In genomic region chr16:67398546-67399217, GRCh38 we compare ENCODE assay signal across 16 cellular contexts. TPM values are rescaled to one million over a fixed set of nuclear protein-coding genes. Genes with fewer than 3 reads are reported as not detected.
"Had no signal": no experiment of that assay in that cellular context is flagged by ENCODE, and none has a peak within 500 bp of the region (broad histone marks: within the 10 kb centered on the region; RNA-seq: fewer than 3 reads in every experiment).

No MANE protein-coding gene starts in this region.

- H3K36me3 Mint-ChIP-seq: activated naive CD8-positive, alpha-beta T cell; mesothelial cell of epicardium; natural killer cell treated with Interleukin-12 subunit alpha and Interleukin-12 subunit beta and Interleukin-15 and Interleukin-18, amount 100 ng/mL, for 72 hours; WTC11 had no signal

- H3K27ac Mint-ChIP-seq: activated CD4-positive, alpha-beta T cell treated with anti-CD3 and anti-CD28 coated beads for 36 hours; activated naive CD8-positive, alpha-beta T cell; activated T-helper 1 cell treated with anti-CD3 and anti-CD28 coated beads, Interleukin-12 subunit alpha, Interleukin-12 subunit beta, Interleukin-2, Interleukin-4 antibody, amounts not matched to agents 30 ng/mL and 10 ng/mL and 1 ng/mL, durations not matched to agents 14 hours and 24 hours and 36 hours; mesothelial cell of epicardium; natural killer cell treated with Interleukin-12 subunit alpha and Interleukin-12 subunit beta and Interleukin-15 and Interleukin-18, amount 100 ng/mL, for 72 hours; T-helper 2 cell treated with Interferon-gamma antibody and Interleukin-4, amounts not matched to agents 5 μg/mL and 100 μg/mL, for 36 hours; WTC11 had no signal

- H3K27ac ChIP-seq: cardiac muscle cell, SK-N-MC, thoracic aorta had no signal

- DNase-seq: foreskin melanocyte had no signal

- H3K9me3 Mint-ChIP-seq: activated T-helper 1 cell treated with anti-CD3 and anti-CD28 coated beads, Interleukin-12 subunit alpha, Interleukin-12 subunit beta, Interleukin-2, Interleukin-4 antibody, amounts not matched to agents 30 ng/mL and 10 ng/mL and 1 ng/mL, durations not matched to agents 14 hours and 24 hours and 36 hours; mesothelial cell of epicardium; natural killer cell treated with Interleukin-12 subunit alpha and Interleukin-12 subunit beta and Interleukin-15 and Interleukin-18, amount 100 ng/mL, for 72 hours; T-helper 2 cell treated with Interferon-gamma antibody and Interleukin-4, amounts not matched to agents 5 μg/mL and 100 μg/mL, for 36 hours; WTC11 had no signal

- H3K9me3 ChIP-seq: thoracic aorta, upper lobe of left lung had no signal

- H3K4me3 Mint-ChIP-seq: activated CD4-positive, alpha-beta T cell treated with anti-CD3 and anti-CD28 coated beads for 36 hours; activated naive CD8-positive, alpha-beta T cell; activated T-helper 1 cell treated with anti-CD3 and anti-CD28 coated beads, Interleukin-12 subunit alpha, Interleukin-12 subunit beta, Interleukin-2, Interleukin-4 antibody, amounts not matched to agents 30 ng/mL and 10 ng/mL and 1 ng/mL, durations not matched to agents 14 hours and 24 hours and 36 hours; mesothelial cell of epicardium; natural killer cell treated with Interleukin-12 subunit alpha and Interleukin-12 subunit beta and Interleukin-15 and Interleukin-18, amount 100 ng/mL, for 72 hours; T-helper 2 cell treated with Interferon-gamma antibody and Interleukin-4, amounts not matched to agents 5 μg/mL and 100 μg/mL, for 36 hours; WTC11 had no signal

- H3K36me3 ChIP-seq: cardiac muscle cell, thoracic aorta, upper lobe of left lung had no signal

- H3K4me3 ChIP-seq: cardiac muscle cell, lung, SK-N-MC, skin epidermis, thoracic aorta, upper lobe of left lung had no signal

- FAIRE-seq: colon had no signal

RNA-seq across cellular contexts. Expression of gene TPPP3, which starts 5.4 kb away (rescaled TPM):
- total RNA-seq: activated CD4-positive, alpha-beta T cell treated with anti-CD3 and anti-CD28 coated beads for 36 hours; activated T-helper 1 cell treated with anti-CD3 and anti-CD28 coated beads, Interleukin-12 subunit alpha, Interleukin-12 subunit beta, Interleukin-2, Interleukin-4 antibody, amounts not matched to agents 30 ng/mL and 10 ng/mL and 1 ng/mL, durations not matched to agents 14 hours and 24 hours and 36 hours; epithelial cell of proximal tubule had no signal

RNA-seq across cellular contexts. Expression of gene HSD11B2, which starts 32.2 kb away (rescaled TPM):
- total RNA-seq: natural killer cell treated with Interleukin-12 subunit alpha and Interleukin-12 subunit beta and Interleukin-15 and Interleukin-18, amount 100 ng/mL, for 72 hours; thoracic aorta had no signal
